1 cellular context compared by ENCODE assay signal in the genomic region with DNA sequence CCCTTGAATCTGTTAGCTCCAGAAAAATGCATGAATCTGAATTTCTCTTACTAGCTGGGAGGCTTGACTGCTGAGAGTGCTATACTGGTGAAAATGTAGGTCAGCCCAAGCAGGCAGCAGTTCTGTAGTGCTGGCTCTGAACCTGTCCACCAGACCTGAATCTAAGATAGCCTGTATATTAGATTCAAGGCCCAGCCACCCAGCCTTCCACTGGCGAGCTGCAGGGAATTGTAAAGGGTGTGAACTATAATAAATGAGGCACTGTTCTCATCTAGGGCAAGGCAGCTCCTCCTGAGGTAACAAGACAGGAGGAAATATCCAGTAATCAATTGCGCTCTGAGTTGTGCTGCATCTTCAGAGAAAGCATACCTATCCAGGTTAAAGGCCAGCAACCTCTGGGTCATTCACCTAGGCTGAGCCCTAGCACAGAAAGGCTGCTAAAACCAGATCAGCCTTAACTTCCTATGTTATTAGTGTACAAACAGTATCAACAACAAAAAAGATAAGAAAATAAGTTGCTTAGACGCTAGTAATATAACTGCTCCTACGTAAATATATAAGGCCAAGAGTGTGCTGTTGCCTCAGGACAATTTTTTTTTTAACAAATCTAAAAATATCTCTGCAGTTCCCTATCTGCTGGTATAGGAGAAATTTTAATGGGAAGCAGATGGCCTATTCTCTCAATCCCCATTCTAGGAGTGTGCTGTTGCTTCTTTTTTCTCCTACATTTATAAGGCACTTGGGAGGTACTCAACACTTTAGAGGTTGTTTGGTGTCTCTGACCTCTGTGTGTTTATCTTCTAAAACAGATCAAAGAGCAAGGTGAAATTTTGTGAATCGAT.
TF ChIP-seq lines count a peak whose summit lies in the region.

No MANE protein-coding gene starts in this region.

TF ChIP-seq in HepG2, 621 proteins besides CTCF, POLR2A, EP300 and RAD21 (continued from another document and continues in another):
- TF ChIP-seq SNAPC4 (CRISPR knock-in tag; IDR thresholded peaks at IDR 0.05) (no peak), KMT2A (CRISPR knock-in tag; IDR thresholded peaks at IDR 0.05) (no peak), SP140L (CRISPR knock-in tag; IDR thresholded peaks at IDR 0.05; ENCODE audit: borderline replicate concordance) (no peak), SOX6 (IDR thresholded peaks at IDR 0.05) (no peak), SOX6 (CRISPR knock-in tag; IDR thresholded peaks at IDR 0.05) (peak; percentile 81), HNF4A (CRISPR knock-in tag; IDR thresholded peaks at IDR 0.05) (peak; percentile 71), FOSL1 (CRISPR knock-in tag; IDR thresholded peaks at IDR 0.05; ENCODE audit: borderline replicate concordance) (no peak), FLYWCH1 (CRISPR knock-in tag; IDR thresholded peaks at IDR 0.05) (no peak), DMAP1 (CRISPR knock-in tag; IDR thresholded peaks at IDR 0.05) (no peak), ATF2 (CRISPR knock-in tag; IDR thresholded peaks at IDR 0.05) (no peak), ZNF503 (CRISPR knock-in tag; IDR thresholded peaks at IDR 0.05) (peak; percentile 46; the same call in 1 of the 2 replicates), SMYD3 (CRISPR knock-in tag; IDR thresholded peaks at IDR 0.05) (no peak), ZNF598 (CRISPR knock-in tag; IDR thresholded peaks at IDR 0.05; ENCODE audit: borderline replicate concordance) (no peak), ZNF607 (CRISPR knock-in tag; IDR thresholded peaks at IDR 0.05; ENCODE audit: borderline replicate concordance) (no peak), NFE2L2 (IDR thresholded peaks at IDR 0.05; ENCODE audit: low read length) (no peak), ZNF512B (CRISPR knock-in tag; IDR thresholded peaks at IDR 0.05; ENCODE audit: borderline replicate concordance) (no peak), CBX5 (CRISPR knock-in tag; IDR thresholded peaks at IDR 0.05; ENCODE audit: borderline replicate concordance) (no peak), ZKSCAN8 (CRISPR knock-in tag; IDR thresholded peaks at IDR 0.05; ENCODE audit: borderline replicate concordance) (no peak), PHF21A (CRISPR knock-in tag; IDR thresholded peaks at IDR 0.05) (0 out of 2 replicates have a peak, but pooled peaks have one; percentile 39), ZNF674 (CRISPR knock-in tag; IDR thresholded peaks at IDR 0.05; ENCODE audit: low read depth) (no peak), POLR2AphosphoS2 (IDR thresholded peaks at IDR 0.05; ENCODE audit: low read depth, low read length) (no peak), PCBP2 (optimal IDR thresholded peaks at IDR 0.05; ENCODE audit: low read depth, low read length, poor library complexity, severe bottlenecking) (no peak), HMG20B (CRISPR knock-in tag; conservative IDR thresholded peaks at IDR 0.05) (no peak), LRRFIP1 (CRISPR knock-in tag; conservative IDR thresholded peaks at IDR 0.05) (no peak), ZNF460 (CRISPR knock-in tag; IDR thresholded peaks at IDR 0.05; ENCODE audit: borderline replicate concordance) (no peak), SRF (IDR thresholded peaks at IDR 0.05; ENCODE audit: low read depth, low read length) (no peak), MYC (CRISPR knock-in tag; IDR thresholded peaks at IDR 0.05; ENCODE audit: borderline replicate concordance) (no peak)
- TF ChIP-seq, protein P1, sequence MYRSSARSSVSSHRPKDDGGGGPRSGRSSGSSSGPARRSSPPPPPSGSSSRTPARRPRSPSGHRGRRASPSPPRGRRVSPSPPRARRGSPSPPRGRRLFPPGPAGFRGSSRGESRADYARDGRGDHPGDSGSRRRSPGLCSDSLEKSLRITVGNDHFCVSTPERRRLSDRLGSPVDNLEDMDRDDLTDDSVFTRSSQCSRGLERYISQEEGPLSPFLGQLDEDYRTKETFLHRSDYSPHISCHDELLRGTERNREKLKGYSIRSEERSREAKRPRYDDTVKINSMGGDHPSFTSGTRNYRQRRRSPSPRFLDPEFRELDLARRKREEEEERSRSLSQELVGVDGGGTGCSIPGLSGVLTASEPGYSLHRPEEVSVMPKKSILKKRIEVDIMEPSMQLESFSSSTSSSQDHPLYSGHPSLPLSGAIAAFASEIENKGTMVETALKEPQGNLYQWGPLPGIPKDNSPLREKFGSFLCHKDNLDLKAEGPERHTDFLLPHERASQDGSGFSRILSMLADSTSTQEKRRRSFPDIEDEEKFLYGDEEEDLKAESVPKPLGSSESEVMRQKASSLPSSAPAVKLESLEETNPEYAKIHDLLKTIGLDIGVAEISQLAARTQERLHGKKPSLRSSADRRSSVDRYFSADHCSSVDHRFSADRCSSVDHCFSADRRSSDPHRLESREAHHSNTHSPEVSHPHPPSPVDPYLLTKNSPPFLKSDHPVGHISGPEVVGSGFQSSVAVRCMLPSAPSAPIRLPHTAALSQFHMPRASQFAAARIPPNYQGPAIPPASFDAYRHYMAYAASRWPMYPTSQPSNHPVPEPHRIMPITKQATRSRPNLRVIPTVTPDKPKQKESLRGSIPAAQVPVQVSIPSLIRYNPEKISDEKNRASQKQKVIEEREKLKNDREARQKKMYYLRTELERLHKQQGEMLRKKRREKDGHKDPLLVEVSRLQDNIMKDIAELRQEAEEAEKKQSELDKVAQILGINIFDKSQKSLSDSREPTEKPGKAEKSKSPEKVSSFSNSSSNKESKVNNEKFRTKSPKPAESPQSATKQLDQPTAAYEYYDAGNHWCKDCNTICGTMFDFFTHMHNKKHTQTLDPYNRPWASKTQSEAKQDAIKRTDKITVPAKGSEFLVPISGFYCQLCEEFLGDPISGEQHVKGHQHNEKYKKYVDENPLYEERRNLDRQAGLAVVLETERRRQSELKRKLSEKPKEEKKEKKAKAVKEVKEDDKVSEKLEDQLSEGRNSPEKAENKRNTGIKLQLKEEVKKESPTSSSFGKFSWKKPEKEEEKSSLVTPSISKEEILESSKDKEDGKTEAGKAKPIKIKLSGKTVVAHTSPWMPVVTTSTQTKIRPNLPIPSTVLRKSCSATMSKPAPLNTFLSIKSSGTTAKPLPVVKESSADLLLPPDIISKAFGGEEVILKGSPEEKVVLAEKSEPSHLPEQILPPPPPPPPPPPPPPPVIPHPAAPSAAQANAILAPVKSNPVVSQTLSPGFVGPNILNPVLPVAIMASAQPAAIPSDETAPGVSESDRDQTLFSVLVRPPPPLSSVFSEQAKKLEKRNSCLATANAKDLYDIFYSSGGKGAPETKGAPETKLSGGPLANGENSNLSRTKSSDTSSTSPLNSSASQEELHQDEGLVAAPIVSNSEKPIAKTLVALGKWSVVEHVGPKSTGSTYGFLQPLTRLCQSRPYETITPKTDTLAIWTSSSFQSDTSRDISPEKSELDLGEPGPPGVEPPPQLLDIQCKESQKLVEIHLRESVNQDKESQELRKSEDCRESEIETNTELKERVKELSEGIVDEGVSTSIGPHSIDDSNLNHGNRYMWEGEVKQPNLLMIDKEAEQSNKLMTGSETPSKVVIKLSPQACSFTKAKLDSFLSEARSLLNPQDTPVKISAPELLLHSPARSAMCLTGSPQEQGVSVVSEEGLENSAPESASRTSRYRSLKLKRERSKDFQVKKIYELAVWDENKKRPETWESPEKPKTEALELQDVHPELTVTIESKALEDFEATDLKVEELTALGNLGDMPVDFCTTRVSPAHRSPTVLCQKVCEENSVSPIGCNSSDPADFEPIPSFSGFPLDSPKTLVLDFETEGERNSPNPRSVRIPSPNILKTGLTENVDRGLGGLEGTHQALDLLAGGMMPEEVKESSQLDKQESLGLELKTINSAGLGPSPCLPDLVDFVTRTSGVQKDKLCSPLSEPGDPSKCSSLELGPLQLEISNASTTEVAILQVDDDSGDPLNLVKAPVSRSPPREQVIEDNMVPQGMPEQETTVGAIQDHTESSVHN (CRISPR knock-in tag; IDR thresholded peaks at IDR 0.05): no peak
